Comparison of ENCODE assay signal across 8 cellular contexts in genomic region chr11:32893091-32893946, GRCh38. TPM values are rescaled to one million over a fixed set of nuclear protein-coding genes. Genes with fewer than 3 reads are reported as not detected.
DNase-seq lines count a peak whose midpoint lies in the region; ATAC-seq and TF ChIP-seq lines count a peak whose summit lies in the region.

No MANE protein-coding gene starts in this region.

- no peaks in the 10 kb centered on the region for H3K27me3 Mint-ChIP-seq in Calu3 (ENCODE audit: unreplicated experiment)

- H3K4me1 ChIP-seq in ascending aorta, result no peaks in the 10 kb centered on the region

- no peaks in the 10 kb centered on the region for H3K36me3 ChIP-seq in ascending aorta

- H3K4me3 ChIP-seq in HL-60 (replicated peaks; ENCODE audit: insufficient read depth, low read length), result peak overlapping the region; percentile 92
- H3K4me3 ChIP-seq in ascending aorta, result peak overlapping the region; percentile 84 to 85

- H3K27me3 ChIP-seq in HL-60 (ENCODE audit: insufficient read depth, poor library complexity, severe bottlenecking), result no peaks in the 10 kb centered on the region
- no peaks in the 10 kb centered on the region for H3K27me3 ChIP-seq in ascending aorta

- no TSS peak for BruUV-seq in Calu3 (replicated peaks; lab: Mats Ljungman, UMichigan)

- H3K9me3 ChIP-seq in ascending aorta, result no peaks in the 10 kb centered on the region

- peak; percentile 70 for DNase-seq in Calu3
- peak; percentile 32 to 42 for DNase-seq in HL-60 (ENCODE audit: low read depth in 1 of 2, low spot score in 1 of 2)
- DNase-seq in T follicular helper cell (ENCODE audit: low read depth), result peak; percentile 22
- peak in 1 of 2 donors; percentile 66 for DNase-seq in ascending aorta (ENCODE audit: low spot score in 2 of 2)
- DNase-seq in hippocampal formation (lab: John Stamatoyannopoulos, UW), result peak; percentile 7 to 54
- peak; percentile 70 for DNase-seq in sciatic nerve (ENCODE audit: low spot score)

- CTCF ChIA-PET in Calu3 (lab: Charles Lee), result interaction anchor here (1.4 kb wide), 1 partner anchor 16 kb away, joined by 3 read pairs; no protein-coding TSS in a partner anchor

- H3K36me3 Mint-ChIP-seq in Calu3 (ENCODE audit: insufficient read depth, unreplicated experiment), result peaks cover 28% of the 10 kb centered on the region

- H3K4me1 Mint-ChIP-seq in Calu3 (ENCODE audit: low read depth, unreplicated experiment), result peaks cover 13% of the 10 kb centered on the region

- peak overlapping the region; percentile 95 for H3K4me3 Mint-ChIP-seq in Calu3 (ENCODE audit: low read depth, unreplicated experiment)

- H3K27ac ChIP-seq in HL-60 (replicated peaks) (peak overlapping the region; percentile 95), ascending aorta (peak overlapping the region; percentile 83 to 87)

- peak overlapping the region; percentile 91 for H3K27ac Mint-ChIP-seq in Calu3 (ENCODE audit: unreplicated experiment)

- H3K9me3 Mint-ChIP-seq in Calu3 (ENCODE audit: low read depth, unreplicated experiment), result no peaks in the 10 kb centered on the region

- intact Hi-C loops in Calu3 (cut with micrococcal nuclease; ENCODE audit: unreplicated experiment), result loop anchor here (5.0 to 10.0 kb wide), 2 partner anchors 71 to 171 kb away; no protein-coding TSS in a partner anchor
- intact Hi-C loops in ascending aorta (cut with DNase I), result loop anchor here (5.0 to 10.0 kb wide), 3 partner anchors 151 to 364 kb away; partner anchors contain the start of genes EIF3M and HIPK3
- intact Hi-C loops in sciatic nerve (cut with DNase I), result no loop called here

- ATAC-seq in GM19463 (IDR thresholded peaks at IDR 0.05; ENCODE audit: unreplicated experiment), result peak; percentile 31
- ATAC-seq in sciatic nerve, result peak; percentile 72
- ATAC-seq in GM18870 (IDR thresholded peaks at IDR 0.05; ENCODE audit: unreplicated experiment), result no peak

- TF ChIP-seq CTCF in Calu3 (IDR thresholded peaks at IDR 0.05; ENCODE audit: unreplicated experiment) (peak; percentile 25), HL-60 (IDR thresholded peaks at IDR 0.05; ENCODE audit: insufficient read depth, low read length) (no peak), ascending aorta (IDR thresholded peaks at IDR 0.05) (peak in 2 of 3 experiments; percentile 55 to 69)

RNA-seq across cellular contexts. Expression of gene QSER1, which starts 0.7 kb away (rescaled TPM):
- total RNA-seq in Calu3 (2022) (44.9 and 54.8 TPM in 2 replicates), ascending aorta (8.2 TPM), sciatic nerve (50.7 TPM)
